17 cellular contexts compared by ENCODE assay signal in genomic region chr13:48530833-48531232, GRCh38. TPM values are rescaled to one million over a fixed set of nuclear protein-coding genes. Genes with fewer than 3 reads are reported as not detected.
DNase-seq lines count a peak whose midpoint lies in the region; ATAC-seq, FAIRE-seq and TF ChIP-seq lines count a peak whose summit lies in the region.
"Had no signal": no experiment of that assay in that cellular context is flagged by ENCODE, and none has a peak within 500 bp of the region (broad histone marks: within the 10 kb centered on the region; RNA-seq: fewer than 3 reads in every experiment).

No MANE protein-coding gene starts in this region.

- H3K36me3 Mint-ChIP-seq in activated CD4-positive, alpha-beta T cell treated with anti-CD3 and anti-CD28 coated beads for 36 hours (ENCODE audit: low read depth), result no peaks in the 10 kb centered on the region
- peaks cover 19% of the 10 kb centered on the region for H3K36me3 Mint-ChIP-seq in activated naive CD8-positive, alpha-beta T cell treated with anti-CD3 and anti-CD28 coated beads, Interleukin-2, amount 10 ng/mL, durations not matched to agents 7 days and 5 days
- no peaks in the 10 kb centered on the region for H3K36me3 Mint-ChIP-seq in natural killer cell treated with Interleukin-12 subunit alpha and Interleukin-12 subunit beta and Interleukin-15 and Interleukin-18, amount 100 ng/mL, for 72 hours

- POLR2A ChIA-PET in activated CD4-positive, alpha-beta T cell treated with anti-CD3 and anti-CD28 coated beads for 36 hours (lab: Charles Lee), result no interaction called here
- POLR2A ChIA-PET in activated naive CD8-positive, alpha-beta T cell treated with anti-CD3 and anti-CD28 coated beads, Interleukin-2, amount 10 ng/mL, durations not matched to agents 7 days and 5 days (lab: Charles Lee), result interaction anchor here (0.8 to 2.8 kb wide), 2 partner anchors 31 to 42 kb away, joined by 4 to 40 read pairs; no protein-coding TSS in a partner anchor

- peak; percentile 41 for FAIRE-seq in GM12891 (lab: Jason Lieb, UNC)
- FAIRE-seq: A204.1, small intestine had no signal

- H3K27me3 Mint-ChIP-seq in activated CD4-positive, alpha-beta T cell treated with anti-CD3 and anti-CD28 coated beads for 36 hours, result no peaks in the 10 kb centered on the region
- peaks cover 2% of the 10 kb centered on the region for H3K27me3 Mint-ChIP-seq in activated naive CD8-positive, alpha-beta T cell treated with anti-CD3 and anti-CD28 coated beads, Interleukin-2, amount 10 ng/mL, durations not matched to agents 7 days and 5 days
- no peaks in the 10 kb centered on the region for H3K27me3 Mint-ChIP-seq in natural killer cell treated with Interleukin-12 subunit alpha and Interleukin-12 subunit beta and Interleukin-15 and Interleukin-18, amount 100 ng/mL, for 72 hours

- no peak for ATAC-seq in activated CD4-positive, alpha-beta T cell treated with anti-CD3 and anti-CD28 coated beads for 36 hours
- no peak for ATAC-seq in activated naive CD8-positive, alpha-beta T cell treated with anti-CD3 and anti-CD28 coated beads, Interleukin-2, amount 10 ng/mL, durations not matched to agents 7 days and 5 days (ENCODE audit: low read depth)
- no peak for ATAC-seq in natural killer cell treated with Interleukin-12 subunit alpha and Interleukin-12 subunit beta and Interleukin-15 and Interleukin-18, amount 100 ng/mL, for 72 hours
- ATAC-seq in GM18873 (IDR thresholded peaks at IDR 0.05; ENCODE audit: low FRiP score, unreplicated experiment), result no peak
- ATAC-seq in HG03139 (IDR thresholded peaks at IDR 0.05; ENCODE audit: unreplicated experiment), result no peak
- ATAC-seq: esophagus mucosa, lower lobe of right lung, Panc1 had no signal

- peak overlapping the region; percentile 92 for H3K4me3 Mint-ChIP-seq in activated CD4-positive, alpha-beta T cell treated with anti-CD3 and anti-CD28 coated beads for 36 hours
- peak overlapping the region; percentile 93 for H3K4me3 Mint-ChIP-seq in activated naive CD8-positive, alpha-beta T cell treated with anti-CD3 and anti-CD28 coated beads, Interleukin-2, amount 10 ng/mL, durations not matched to agents 7 days and 5 days
- H3K4me3 Mint-ChIP-seq in natural killer cell treated with Interleukin-12 subunit alpha and Interleukin-12 subunit beta and Interleukin-15 and Interleukin-18, amount 100 ng/mL, for 72 hours, result peak overlapping the region; percentile 89

- no peak for TF ChIP-seq POLR2A in GM12891 (IDR thresholded peaks at IDR 0.05; ENCODE audit: low read depth, low read length)

- CTCF ChIA-PET in activated CD4-positive, alpha-beta T cell treated with anti-CD3 and anti-CD28 coated beads for 36 hours (lab: Charles Lee), result no interaction called here

- intact Hi-C loops in activated CD4-positive, alpha-beta T cell treated with anti-CD3 and anti-CD28 coated beads for 36 hours (cut with DNase I, micrococcal nuclease), result loop anchor here in 1 of 2 experiments (5.0 kb wide), 1 partner anchor 39 kb away; no protein-coding TSS in a partner anchor

- no peaks in the 10 kb centered on the region for H3K9me3 Mint-ChIP-seq in activated CD4-positive, alpha-beta T cell treated with anti-CD3 and anti-CD28 coated beads for 36 hours (ENCODE audit: low read depth)
- H3K9me3 Mint-ChIP-seq in activated naive CD8-positive, alpha-beta T cell treated with anti-CD3 and anti-CD28 coated beads, Interleukin-2, amount 10 ng/mL, durations not matched to agents 7 days and 5 days, result peaks cover 11% of the 10 kb centered on the region
- H3K9me3 Mint-ChIP-seq in natural killer cell treated with Interleukin-12 subunit alpha and Interleukin-12 subunit beta and Interleukin-15 and Interleukin-18, amount 100 ng/mL, for 72 hours, result peaks cover 4% of the 10 kb centered on the region

- DNase-seq in activated CD4-positive, alpha-beta T cell treated with anti-CD3 and anti-CD28 coated beads for 36 hours, result no peak
- no peak for DNase-seq in activated CD4-positive, alpha-beta T cell treated with anti-CD3 and anti-CD28 coated beads for 1 hour
- no peak for DNase-seq in GM12891 (ENCODE audit: insufficient read length, low spot score)
- DNase-seq in activated naive CD8-positive, alpha-beta T cell treated with anti-CD3 and anti-CD28 coated beads, Interleukin-2, amount 10 ng/mL, durations not matched to agents 7 days and 5 days, result no peak
- DNase-seq in natural killer cell treated with Interleukin-12 subunit alpha and Interleukin-12 subunit beta and Interleukin-15 and Interleukin-18, amount 100 ng/mL, for 72 hours (ENCODE audit: low spot score), result no peak
- no peak for DNase-seq in NCI-H2171 treated with DMSO at 0.1 percent for 48 hours (lab: John Stamatoyannopoulos, UW)
- DNase-seq: activated CD4-positive, CD25-positive, alpha-beta regulatory T cell treated with anti-CD3 and anti-CD28 coated beads, Interleukin-2, amount 50 U/mL, for 72 hours; lower lobe of right lung; NCI-H1105; NCI-H510A; small intestine; substantia nigra had no signal

- peaks cover 24% of the 10 kb centered on the region for H3K4me1 Mint-ChIP-seq in activated CD4-positive, alpha-beta T cell treated with anti-CD3 and anti-CD28 coated beads for 36 hours
- peaks cover 36% of the 10 kb centered on the region for H3K4me1 Mint-ChIP-seq in activated naive CD8-positive, alpha-beta T cell treated with anti-CD3 and anti-CD28 coated beads, Interleukin-2, amount 10 ng/mL, durations not matched to agents 7 days and 5 days
- peaks cover 30 to 62% of the 10 kb centered on the region in 2 donors for H3K4me1 Mint-ChIP-seq in natural killer cell treated with Interleukin-12 subunit alpha and Interleukin-12 subunit beta and Interleukin-15 and Interleukin-18, amount 100 ng/mL, for 72 hours (ENCODE audit: low read depth in 2 of 2)

- H3K27ac Mint-ChIP-seq in activated CD4-positive, alpha-beta T cell treated with anti-CD3 and anti-CD28 coated beads for 36 hours, result peak overlapping the region; percentile 97
- H3K27ac Mint-ChIP-seq in activated naive CD8-positive, alpha-beta T cell treated with anti-CD3 and anti-CD28 coated beads, Interleukin-2, amount 10 ng/mL, durations not matched to agents 7 days and 5 days, result peak overlapping the region; percentile 98
- peak overlapping the region; percentile 93 to 98 for H3K27ac Mint-ChIP-seq in natural killer cell treated with Interleukin-12 subunit alpha and Interleukin-12 subunit beta and Interleukin-15 and Interleukin-18, amount 100 ng/mL, for 72 hours

TF ChIP-seq in GM12891, 5 proteins besides CTCF, POLR2A, EP300 and RAD21:
- TF ChIP-seq SPI1 (IDR thresholded peaks at IDR 0.05; ENCODE audit: low read depth, low read length) (peak; percentile 96), POU2F2 (IDR thresholded peaks at IDR 0.05; ENCODE audit: low read depth, low read length) (no peak)

RNA-seq across cellular contexts. Expression of gene RCBTB2, which starts 2.0 kb away (rescaled TPM):
- 1 to 10 TPM; 1.1 to 1.6 TPM for total RNA-seq in activated CD4-positive, alpha-beta T cell treated with anti-CD3 and anti-CD28 coated beads for 36 hours
- 15.5 TPM for polyA plus RNA-seq in GM12891 (2012; ENCODE audit: low read depth, missing spikeins)
- 10 to 100 TPM; 18.3 to 21.5 TPM for total RNA-seq in activated naive CD8-positive, alpha-beta T cell treated with anti-CD3 and anti-CD28 coated beads, Interleukin-2, amount 10 ng/mL, durations not matched to agents 7 days and 5 days
- 10 to 100 TPM; 29.8 to 31.2 TPM for total RNA-seq in natural killer cell treated with Interleukin-12 subunit alpha and Interleukin-12 subunit beta and Interleukin-15 and Interleukin-18, amount 100 ng/mL, for 72 hours

Comparison
In these comparisons a context has a peak if more than half of its experiments do, and no peak if none do; other contexts are left out.
1. RNA of gene RCBTB2, which starts 2.0 kb away (total RNA-seq): 29.8 to 31.2 TPM in natural killer cell treated with Interleukin-12 subunit alpha and Interleukin-12 subunit beta and Interleukin-15 and Interleukin-18, amount 100 ng/mL, for 72 hours and 18.3 to 21.5 TPM in activated naive CD8-positive, alpha-beta T cell treated with anti-CD3 and anti-CD28 coated beads, Interleukin-2, amount 10 ng/mL, durations not matched to agents 7 days and 5 days; 1.1 to 1.6 TPM in activated CD4-positive, alpha-beta T cell treated with anti-CD3 and anti-CD28 coated beads for 36 hours; every median in the first group is over 4 times any median in the second.
2. Peak in every context shown above with its lines, with median percentiles within 50 percentile points of each other: H3K27ac Mint-ChIP-seq and H3K4me3 Mint-ChIP-seq.